8 cellular contexts compared by ENCODE assay signal in genomic region chr7:66920256-66920655, GRCh38. TPM values are rescaled to one million over a fixed set of nuclear protein-coding genes. Genes with fewer than 3 reads are reported as not detected.
DNase-seq lines count a peak whose midpoint lies in the region; ATAC-seq and TF ChIP-seq lines count a peak whose summit lies in the region.

No MANE protein-coding gene starts in this region.

- no peaks in the 10 kb centered on the region for H3K27me3 Mint-ChIP-seq in osteocyte (ENCODE audit: unreplicated experiment)

- peak; percentile 20 for DNase-seq in COLO829 (ENCODE audit: low spot score)
- DNase-seq in MV-4-11 (lab: John Stamatoyannopoulos, UW) = peak; percentile 3
- no peak for DNase-seq in osteocyte (ENCODE audit: extremely low spot score, unreplicated experiment)
- DNase-seq in GM19238 (ENCODE audit: insufficient read length, low spot score) = no peak
- no peak for DNase-seq in SK-N-DZ (ENCODE audit: low spot score)

- H3K4me3 ChIP-seq in duodenal mucosa (ENCODE audit: low read depth in 1 of 2, low read length in 2 of 2) = peak overlapping the region; percentile 88 to 98

- H3K4me1 ChIP-seq in duodenal mucosa (ENCODE audit: control insufficient read depth in 1 of 2, insufficient read depth in 2 of 2, low read length in 2 of 2) = peaks cover 7 to 18% of the 10 kb centered on the region in 2 donors

- H3K27ac Mint-ChIP-seq in osteocyte (ENCODE audit: unreplicated experiment) = no peak overlapping the region

- H3K9me3 Mint-ChIP-seq in osteocyte (ENCODE audit: unreplicated experiment) = no peaks in the 10 kb centered on the region

- no peak overlapping the region for H3K27ac ChIP-seq in duodenal mucosa (ENCODE audit: low read depth, low read length)

- H3K4me3 Mint-ChIP-seq in osteocyte (ENCODE audit: unreplicated experiment) = peak overlapping the region; percentile 43

- ATAC-seq in GM21367 (IDR thresholded peaks at IDR 0.05; ENCODE audit: unreplicated experiment) (no peak), HG02852 (IDR thresholded peaks at IDR 0.05; ENCODE audit: unreplicated experiment) (no peak)

- H3K9me3 ChIP-seq in duodenal mucosa (ENCODE audit: control insufficient read depth in 1 of 2, low read length in 2 of 2) = no peaks in the 10 kb centered on the region

- no peak overlapping the region for H3K9ac ChIP-seq in duodenal mucosa (ENCODE audit: low read depth in 1 of 2, low read length in 2 of 2)

- H3K27me3 ChIP-seq in duodenal mucosa (ENCODE audit: control insufficient read depth in 1 of 2, insufficient read depth in 2 of 2, low read length in 2 of 2) = no peaks in the 10 kb centered on the region

- H3K36me3 ChIP-seq in duodenal mucosa (ENCODE audit: control insufficient read depth in 1 of 2, insufficient read depth in 2 of 2, low read length in 2 of 2) = peaks cover 0 to 4% of the 10 kb centered on the region in 2 donors

- peaks cover 27% of the 10 kb centered on the region for H3K4me1 Mint-ChIP-seq in osteocyte (ENCODE audit: unreplicated experiment)

- peaks cover 2% of the 10 kb centered on the region for H3K36me3 Mint-ChIP-seq in osteocyte (ENCODE audit: unreplicated experiment)

- TF ChIP-seq CTCF in osteocyte (IDR thresholded peaks at IDR 0.05) = no peak

RNA-seq across cellular contexts. Expression of gene TMEM248, which starts 0.8 kb away (rescaled TPM):
- 101 and 104 TPM in 2 replicates for total RNA-seq in osteocyte
- 61.7 and 69.4 TPM in 2 replicates for polyA plus RNA-seq in SK-N-DZ (2014; cell fraction: cytosol; rRNA removed)
- 44.6 and 48.2 TPM in 2 replicates for polyA plus RNA-seq in SK-N-DZ (2014; cell fraction: nucleus; rRNA removed)

Comparison
In these comparisons a context has a peak if more than half of its experiments do, and no peak if none do; other contexts are left out.
1. DNase-seq: peak in COLO829 (single experiment) and MV-4-11 (single experiment); none in osteocyte (single experiment), GM19238 (single experiment) and SK-N-DZ (single experiment).